In the genomic region with DNA sequence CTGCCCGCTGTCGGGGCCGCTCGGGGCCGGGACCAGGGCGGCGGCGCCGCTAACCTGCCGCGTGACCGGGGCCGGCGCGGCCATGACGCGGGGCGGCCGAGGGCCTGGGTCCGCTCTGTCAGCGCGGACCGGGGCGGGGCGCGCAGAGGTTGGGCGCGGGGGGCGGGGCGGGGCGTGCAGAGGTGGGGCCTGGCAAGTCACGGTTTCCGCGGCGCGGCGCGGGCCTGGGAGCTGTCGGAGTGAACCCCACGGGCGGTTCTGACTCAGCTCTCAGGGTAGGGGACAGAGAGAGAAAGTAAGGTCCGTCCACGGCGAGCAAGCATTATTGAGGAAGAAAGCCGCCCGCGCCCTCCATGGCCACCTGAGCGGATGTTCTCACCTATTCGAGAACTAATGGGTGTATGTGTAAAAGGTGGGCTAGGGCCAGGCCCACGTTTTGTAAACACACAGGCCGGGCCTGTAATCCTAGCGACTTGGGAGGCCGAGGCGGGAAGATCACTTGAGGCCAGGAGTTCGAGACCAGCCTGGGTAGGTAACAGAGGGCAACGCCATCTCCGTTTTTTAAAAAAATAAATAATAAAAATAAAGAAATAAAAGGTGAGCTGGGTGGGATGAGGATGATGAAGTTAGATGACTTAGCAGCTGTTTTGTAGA, we compare ENCODE assay signal across 8 cellular contexts. TPM values are rescaled to one million over a fixed set of nuclear protein-coding genes. Genes with fewer than 3 reads are reported as not detected.
A peak's percentile ranks its signal among the peaks of the same experiment; 100 is the strongest.
DNase-seq lines count a peak whose midpoint lies in the region; FAIRE-seq and TF ChIP-seq lines count a peak whose summit lies in the region.

A gene with protein sequence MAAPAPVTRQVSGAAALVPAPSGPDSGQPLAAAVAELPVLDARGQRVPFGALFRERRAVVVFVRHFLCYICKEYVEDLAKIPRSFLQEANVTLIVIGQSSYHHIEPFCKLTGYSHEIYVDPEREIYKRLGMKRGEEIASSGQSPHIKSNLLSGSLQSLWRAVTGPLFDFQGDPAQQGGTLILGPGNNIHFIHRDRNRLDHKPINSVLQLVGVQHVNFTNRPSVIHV (minus strand): TSS at position 120 of the 654 bp plus-strand sequence. CDS start 36 bp downstream, at position 84.

- H3K4me3 ChIP-seq in keratinocyte (ENCODE audit: control insufficient read depth in 2 of 3, extremely low read depth in 1 of 3, insufficient read depth in 2 of 3, low read depth in 1 of 3, low read length in 3 of 3), result peak within 1 kb of the TSS; percentile 43 to 84 (median 76)

- no peak for FAIRE-seq in keratinocyte (lab: Jason Lieb, UNC)

- H3K27ac ChIP-seq in caudate nucleus (ENCODE audit: low read depth, low read length), result peak within 1 kb of the TSS; percentile 90
- H3K27ac ChIP-seq in keratinocyte (ENCODE audit: control insufficient read depth, insufficient read depth, low read length), result peak within 1 kb of the TSS; percentile 83

- DNase-seq in GM04504 (ENCODE audit: low read depth) (peak; percentile 36), H4 (ENCODE audit: low spot score) (peak; percentile 28), NCI-H1105 (lab: John Stamatoyannopoulos, UW) (peak; percentile 54), caudate nucleus (lab: John Stamatoyannopoulos, UW) (peak in 52 of 61 donors; percentile 25 to 84 (median 57)), keratinocyte (ENCODE audit: low read depth, low spot score) (no peak), NCI-H128 (lab: John Stamatoyannopoulos, UW; ENCODE audit: unreplicated experiment) (no peak)
- DNase-seq in activated CD4-positive, CD25-positive, alpha-beta regulatory T cell treated with anti-CD3 and anti-CD28 coated beads, Interleukin-2, amount 50 U/mL, for 16 hours (ENCODE audit: low read depth, low spot score), result peak; percentile 50
- peak; percentile 49 to 84 (median 73) for DNase-seq in stimulated activated CD4-positive, alpha-beta T cell treated with anti-CD3 and anti-CD28 coated beads, Interleukin-12 subunit alpha, Interleukin-12 subunit beta, amount 100 ng/mL, for 48 hours (ENCODE audit: low read depth in 2 of 3, low spot score in 1 of 3)

- H3K9ac ChIP-seq in keratinocyte (ENCODE audit: control insufficient read depth, extremely low read depth, insufficient read depth, low read length), result peak within 1 kb of the TSS; percentile 85

- H3K79me2 ChIP-seq in keratinocyte (ENCODE audit: control insufficient read depth, insufficient read depth, low read length), result no peaks in the 10 kb centered on the region

- peaks cover 6% of the 10 kb centered on the region for H3K4me1 ChIP-seq in keratinocyte (ENCODE audit: control insufficient read depth, extremely low read depth, insufficient read depth, low read length)

- H4K20me1 ChIP-seq in keratinocyte (ENCODE audit: control insufficient read depth, extremely low read depth, insufficient read depth, low read length), result no peaks in the 10 kb centered on the region

- H3K9me1 ChIP-seq in keratinocyte (ENCODE audit: control insufficient read depth, extremely low read depth, insufficient read depth, low read length), result no peaks in the 10 kb centered on the region

- peaks cover 0 to 4% of the 10 kb centered on the region in 2 experiments for H3K36me3 ChIP-seq in keratinocyte (ENCODE audit: control insufficient read depth in 2 of 2, extremely low read depth in 1 of 2, insufficient read depth in 2 of 2, low read length in 2 of 2)

- H3K27me3 ChIP-seq in keratinocyte (ENCODE audit: control insufficient read depth, extremely low read depth, insufficient read depth, low read length), result no peaks in the 10 kb centered on the region

- TF ChIP-seq CTCF in keratinocyte (optimal IDR thresholded peaks at IDR 0.05 in 1 of 3, IDR thresholded peaks at IDR 0.05 in 1 of 3, conservative IDR thresholded peaks at IDR 0.05 in 1 of 3; ENCODE audit: extremely low read depth in 1 of 3, insufficient read depth in 2 of 3, low read length in 3 of 3), result no peak

- dilution Hi-C loops in keratinocyte (cut with MboI; ENCODE audit: extremely low pct_ligation_motif_present, low sequenced_read_pairs), result no loop called here

- no peaks in the 10 kb centered on the region for H3K9me3 ChIP-seq in keratinocyte (ENCODE audit: control insufficient read depth, low read depth, low read length)

- peak within 1 kb of the TSS; percentile 89 for H3K4me2 ChIP-seq in keratinocyte (ENCODE audit: control insufficient read depth, extremely low read depth, insufficient read depth, low read depth, low read length)

- peak within 1 kb of the TSS; percentile 94 for H2AFZ ChIP-seq in keratinocyte (ENCODE audit: control insufficient read depth, low read length)

RNA-seq across cellular contexts. Expression of the gene that starts here (rescaled TPM):
- total RNA-seq in H4 (2014; rRNA removed; shearing (Covaris generic)), result 15.0 TPM in 2 replicates
- polyA plus RNA-seq in keratinocyte, result 4.2 to 10.1 TPM (median 8.6 TPM) in 3 replicates
- 3.9 TPM for polyA plus RNA-seq in keratinocyte (2011; ENCODE audit: low read depth)
- polyA plus RNA-seq in keratinocyte (2011; cell fraction: cytosol; rRNA removed), result 4.6 and 7.7 TPM in 2 replicates
- 2.1 and 2.5 TPM in 2 replicates for polyA plus RNA-seq in keratinocyte (2011; cell fraction: nucleus; rRNA removed)
- 3.9 and 8.1 TPM in 2 replicates for polyA plus RNA-seq in keratinocyte (2012; ENCODE audit: low replicate concordance)
- polyA minus RNA-seq in keratinocyte, result 2.5 to 3.9 TPM (median 3.8 TPM) in 3 replicates
- polyA minus RNA-seq in keratinocyte (2011; cell fraction: cytosol; rRNA and poly(A)+ RNA removed), result 7.1 TPM
- polyA minus RNA-seq in keratinocyte (2011; cell fraction: nucleus; rRNA and poly(A)+ RNA removed), result 1.2 and 4.0 TPM in 2 replicates

Comparison
In these comparisons a context has a peak if more than half of its experiments do, and no peak if none do; other contexts are left out.
1. DNase-seq: peak in GM04504 (single experiment), H4 (single experiment), NCI-H1105 (single experiment), activated CD4-positive, CD25-positive, alpha-beta regulatory T cell treated with anti-CD3 and anti-CD28 coated beads, Interleukin-2, amount 50 U/mL, for 16 hours (single experiment), caudate nucleus (52 of 61) and stimulated activated CD4-positive, alpha-beta T cell treated with anti-CD3 and anti-CD28 coated beads, Interleukin-12 subunit alpha, Interleukin-12 subunit beta, amount 100 ng/mL, for 48 hours (3 of 3); none in keratinocyte (single experiment) and NCI-H128 (single experiment).